8 cellular contexts compared by ENCODE assay signal in the genomic region with DNA sequence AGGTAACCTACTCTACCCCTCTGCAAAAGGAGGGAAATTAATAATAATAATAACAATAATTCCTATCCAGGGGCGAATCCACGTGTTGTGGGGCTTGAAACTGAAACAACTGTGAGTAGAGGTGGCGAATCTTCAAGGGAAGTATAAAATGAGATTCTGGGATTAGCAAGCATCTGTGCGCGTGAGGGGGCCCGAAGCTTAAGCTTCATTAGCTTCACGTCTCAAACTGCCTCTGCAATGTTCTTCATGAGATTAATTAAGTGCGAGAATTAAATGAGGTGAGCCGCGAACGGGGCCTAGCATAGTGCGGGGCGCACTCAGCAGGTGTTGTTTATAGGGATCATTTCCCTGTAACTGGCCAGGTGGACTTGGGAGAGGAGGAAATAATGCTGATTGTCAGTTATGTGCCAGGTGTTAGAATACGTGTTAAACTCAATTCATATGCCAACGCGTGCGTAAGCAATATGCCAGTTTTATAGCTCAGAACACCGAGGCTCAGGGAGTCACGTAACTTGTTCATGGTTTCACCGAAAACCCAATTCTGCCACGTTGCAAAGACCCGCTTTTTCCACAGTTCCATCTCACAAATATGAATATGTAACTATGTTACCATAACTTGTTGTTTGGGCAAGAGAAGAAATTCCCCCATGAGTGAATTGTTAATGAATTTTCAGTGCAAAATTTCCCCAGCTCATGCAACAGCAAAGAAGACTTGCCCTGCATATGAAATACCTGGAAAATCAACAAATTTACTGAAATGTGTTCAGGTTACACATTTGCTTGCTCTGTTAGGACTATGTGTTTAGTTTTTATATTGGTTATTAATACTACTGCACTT. TPM values are rescaled to one million over a fixed set of nuclear protein-coding genes. Genes with fewer than 3 reads are reported as not detected.
DNase-seq lines count a peak whose midpoint lies in the region; TF ChIP-seq lines count a peak whose summit lies in the region.

No MANE protein-coding gene starts in this region.

- no peak for TF ChIP-seq EP300 in transverse colon (IDR thresholded peaks at IDR 0.05; ENCODE audit: low read depth)

- peak; percentile 86 for TF ChIP-seq POLR2A in transverse colon (IDR thresholded peaks at IDR 0.05)

- H3K4me1 ChIP-seq in adipocyte (ENCODE audit: control insufficient read depth, insufficient read depth, low read length) (peaks cover 7% of the 10 kb centered on the region), liver (ENCODE audit: control insufficient read depth in 4 of 4, insufficient read depth in 4 of 4, low read length in 3 of 4) (peaks cover 0 to 10% (median 5%) of the 10 kb centered on the region in 4 donors), transverse colon (peaks cover 0 to 25% (median 9%) of the 10 kb centered on the region in 4 donors)

- H3K27ac ChIP-seq in liver (ENCODE audit: low read depth in 1 of 2, low read length in 2 of 2), result no peak overlapping the region
- peak overlapping the region; percentile 93 to 97 (median 96) for H3K27ac ChIP-seq in transverse colon

- H3K27me3 ChIP-seq in MG63, result peaks cover 52% of the 10 kb centered on the region
- H3K27me3 ChIP-seq in adipocyte (replicated peaks; ENCODE audit: control insufficient read depth, insufficient read depth, low read length), result peaks cover 29% of the 10 kb centered on the region
- no peaks in the 10 kb centered on the region for H3K27me3 ChIP-seq in liver (ENCODE audit: control insufficient read depth in 4 of 4, insufficient read depth in 4 of 4, low read length in 3 of 4)
- H3K27me3 ChIP-seq in transverse colon, result peaks cover 3% of the 10 kb centered on the region

- in situ Hi-C loops in transverse colon (cut with MboI; ENCODE audit: low pct_ligation_motif_present in 1 of 4, low pct_unique_long_range_greater_than_20kb in 1 of 4, low sequenced_read_pairs in 3 of 4), result no loop called here

- peak overlapping the region; percentile 52 for H3K4me3 ChIP-seq in MG63
- H3K4me3 ChIP-seq in adipocyte (ENCODE audit: low read length), result peak overlapping the region; percentile 83
- peak overlapping the region; percentile 62 to 95 (median 82) for H3K4me3 ChIP-seq in liver (ENCODE audit: low read depth in 1 of 3, low read length in 3 of 3)
- H3K4me3 ChIP-seq in transverse colon, result peak overlapping the region; percentile 73 to 98 (median 81)

- no peak for TF ChIP-seq CTCF in liver (IDR thresholded peaks at IDR 0.05; ENCODE audit: low read depth, low read length, missing input control)
- no peak for TF ChIP-seq CTCF in transverse colon (IDR thresholded peaks at IDR 0.05)

- WGBS in liver, result 46% methylated on average over 22 of the region's 22 CpGs
- 15 to 30% methylated on average over 2 to 22 of the region's 22 CpGs for WGBS in transverse colon (ENCODE audit: low coverage in 1 of 2), 2 donors

- TF ChIP-seq RAD21 in liver (IDR thresholded peaks at IDR 0.05), result no peak

- DNase-seq in NCI-H2107 treated with DMSO at 0.1 percent for 48 hours (lab: John Stamatoyannopoulos, UW; ENCODE audit: unreplicated experiment) (peak; percentile 9), NCI-H2107 (lab: John Stamatoyannopoulos, UW) (no peak), MG63 (no peak), adipocyte (ENCODE audit: low read depth) (no peak), transverse colon (peak; percentile 70), Ammon's horn (ENCODE audit: low spot score) (no peak), HCEC 1CT (no peak)

- intact Hi-C loops in transverse colon (cut with DNase I; ENCODE audit: low total_unique reads), result no loop called here

- H3K9ac ChIP-seq in adipocyte (ENCODE audit: low read length) (peak overlapping the region; percentile 46), liver (ENCODE audit: low read depth in 1 of 2, low read length in 2 of 2) (peak overlapping the region; percentile 29 to 74)

- H3K9me3 ChIP-seq in MG63, result no peaks in the 10 kb centered on the region
- no peaks in the 10 kb centered on the region for H3K9me3 ChIP-seq in adipocyte (ENCODE audit: control insufficient read depth, low read length)
- H3K9me3 ChIP-seq in liver (ENCODE audit: control insufficient read depth in 4 of 4, low read length in 3 of 4), result no peaks in the 10 kb centered on the region
- no peaks in the 10 kb centered on the region for H3K9me3 ChIP-seq in transverse colon

- H3K36me3 ChIP-seq in MG63, result no peaks in the 10 kb centered on the region
- H3K36me3 ChIP-seq in adipocyte (ENCODE audit: control insufficient read depth, insufficient read depth, low read length, severe bottlenecking), result no peaks in the 10 kb centered on the region
- no peaks in the 10 kb centered on the region for H3K36me3 ChIP-seq in liver (ENCODE audit: control insufficient read depth in 4 of 4, insufficient read depth in 3 of 4, low read depth in 1 of 4, low read length in 3 of 4)
- no peaks in the 10 kb centered on the region for H3K36me3 ChIP-seq in transverse colon

TF ChIP-seq in liver, 16 proteins besides CTCF, POLR2A, EP300 and RAD21:
- TF ChIP-seq, protein P1, sequence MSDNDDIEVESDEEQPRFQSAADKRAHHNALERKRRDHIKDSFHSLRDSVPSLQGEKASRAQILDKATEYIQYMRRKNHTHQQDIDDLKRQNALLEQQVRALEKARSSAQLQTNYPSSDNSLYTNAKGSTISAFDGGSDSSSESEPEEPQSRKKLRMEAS (IDR thresholded peaks at IDR 0.05), result peak; percentile 26
- TF ChIP-seq GABPA (IDR thresholded peaks at IDR 0.05 in 1 of 2, conservative IDR thresholded peaks at IDR 0.05 in 1 of 2), result no peak
- TF ChIP-seq, protein P2, sequence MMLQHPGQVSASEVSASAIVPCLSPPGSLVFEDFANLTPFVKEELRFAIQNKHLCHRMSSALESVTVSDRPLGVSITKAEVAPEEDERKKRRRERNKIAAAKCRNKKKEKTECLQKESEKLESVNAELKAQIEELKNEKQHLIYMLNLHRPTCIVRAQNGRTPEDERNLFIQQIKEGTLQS (IDR thresholded peaks at IDR 0.05), result no peak
- TF ChIP-seq RXRA (IDR thresholded peaks at IDR 0.05), result no peak
- TF ChIP-seq, protein P3, sequence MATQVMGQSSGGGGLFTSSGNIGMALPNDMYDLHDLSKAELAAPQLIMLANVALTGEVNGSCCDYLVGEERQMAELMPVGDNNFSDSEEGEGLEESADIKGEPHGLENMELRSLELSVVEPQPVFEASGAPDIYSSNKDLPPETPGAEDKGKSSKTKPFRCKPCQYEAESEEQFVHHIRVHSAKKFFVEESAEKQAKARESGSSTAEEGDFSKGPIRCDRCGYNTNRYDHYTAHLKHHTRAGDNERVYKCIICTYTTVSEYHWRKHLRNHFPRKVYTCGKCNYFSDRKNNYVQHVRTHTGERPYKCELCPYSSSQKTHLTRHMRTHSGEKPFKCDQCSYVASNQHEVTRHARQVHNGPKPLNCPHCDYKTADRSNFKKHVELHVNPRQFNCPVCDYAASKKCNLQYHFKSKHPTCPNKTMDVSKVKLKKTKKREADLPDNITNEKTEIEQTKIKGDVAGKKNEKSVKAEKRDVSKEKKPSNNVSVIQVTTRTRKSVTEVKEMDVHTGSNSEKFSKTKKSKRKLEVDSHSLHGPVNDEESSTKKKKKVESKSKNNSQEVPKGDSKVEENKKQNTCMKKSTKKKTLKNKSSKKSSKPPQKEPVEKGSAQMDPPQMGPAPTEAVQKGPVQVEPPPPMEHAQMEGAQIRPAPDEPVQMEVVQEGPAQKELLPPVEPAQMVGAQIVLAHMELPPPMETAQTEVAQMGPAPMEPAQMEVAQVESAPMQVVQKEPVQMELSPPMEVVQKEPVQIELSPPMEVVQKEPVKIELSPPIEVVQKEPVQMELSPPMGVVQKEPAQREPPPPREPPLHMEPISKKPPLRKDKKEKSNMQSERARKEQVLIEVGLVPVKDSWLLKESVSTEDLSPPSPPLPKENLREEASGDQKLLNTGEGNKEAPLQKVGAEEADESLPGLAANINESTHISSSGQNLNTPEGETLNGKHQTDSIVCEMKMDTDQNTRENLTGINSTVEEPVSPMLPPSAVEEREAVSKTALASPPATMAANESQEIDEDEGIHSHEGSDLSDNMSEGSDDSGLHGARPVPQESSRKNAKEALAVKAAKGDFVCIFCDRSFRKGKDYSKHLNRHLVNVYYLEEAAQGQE (IDR thresholded peaks at IDR 0.05), result no peak

RNA-seq across cellular contexts. Expression of a gene that starts 30.3 kb away (rescaled TPM):
- total RNA-seq in MG63 (2014; rRNA removed; shearing (Covaris generic); ENCODE audit: low replicate concordance), result 65.0 and 97.1 TPM in 2 replicates
- 10 to 100 TPM; 51.8 to 63.1 TPM for total RNA-seq in liver
- polyA plus RNA-seq in liver, result 100 to 1,000 TPM; 131 to 178 TPM
- 100 to 1,000 TPM in 2 of 4 donors, 10 to 100 TPM in 2; 60.2 to 187 (median 101) TPM for total RNA-seq in transverse colon

RNA-seq across cellular contexts. Expression of a gene that starts 57.0 kb away (rescaled TPM):
- 2.1 and 5.0 TPM in 2 replicates for total RNA-seq in MG63 (2014; rRNA removed; shearing (Covaris generic); ENCODE audit: low replicate concordance)
- total RNA-seq in liver (1 to 10 TPM; 2.6 to 6.3 TPM), transverse colon (100 to 1,000 TPM in 1 of 4 donors, 10 to 100 TPM in 3; 45.3 to 133 (median 50.4) TPM)
- 1 to 10 TPM; 1.3 to 1.4 TPM for polyA plus RNA-seq in liver

Comparison
In these comparisons a context has a peak if more than half of its experiments do, and no peak if none do; other contexts are left out.
1. DNase-seq: peak in NCI-H2107 treated with DMSO at 0.1 percent for 48 hours (single experiment) and transverse colon (single experiment); none in NCI-H2107 (single experiment), MG63 (single experiment), adipocyte (single experiment), Ammon's horn (single experiment) and HCEC 1CT (single experiment).
2. H3K27ac ChIP-seq: peak in transverse colon (4 of 4); none in liver (0 of 2).
3. Peak in every context shown above with its lines, with median percentiles within 50 percentile points of each other: H3K4me3 ChIP-seq.